ENCODE assay signal across 1 cellular context in the genomic region with DNA sequence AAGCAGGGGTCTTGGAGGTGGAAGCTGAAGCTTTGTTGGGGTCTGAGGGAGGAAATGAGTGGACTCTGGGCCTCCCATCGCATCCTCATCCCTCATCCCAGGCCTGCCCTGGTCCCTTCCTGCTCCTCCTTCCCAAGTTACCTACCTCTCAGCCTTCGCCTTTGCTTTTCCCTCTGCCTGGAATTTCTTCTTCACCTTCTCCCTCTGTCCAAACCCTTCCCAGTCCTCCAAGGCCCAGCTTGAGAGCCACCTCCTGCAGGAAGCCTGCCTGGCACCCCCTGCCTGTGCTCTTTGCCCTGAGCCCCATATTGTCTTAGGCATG.
A peak's percentile ranks its signal among the peaks of the same experiment; 100 is the strongest.
TF ChIP-seq lines count a peak whose summit lies in the region.

No MANE protein-coding gene starts in this region.

TF ChIP-seq in HepG2, 621 proteins besides CTCF, POLR2A, EP300 and RAD21 (continued from another document):
- TF ChIP-seq, protein P1, sequence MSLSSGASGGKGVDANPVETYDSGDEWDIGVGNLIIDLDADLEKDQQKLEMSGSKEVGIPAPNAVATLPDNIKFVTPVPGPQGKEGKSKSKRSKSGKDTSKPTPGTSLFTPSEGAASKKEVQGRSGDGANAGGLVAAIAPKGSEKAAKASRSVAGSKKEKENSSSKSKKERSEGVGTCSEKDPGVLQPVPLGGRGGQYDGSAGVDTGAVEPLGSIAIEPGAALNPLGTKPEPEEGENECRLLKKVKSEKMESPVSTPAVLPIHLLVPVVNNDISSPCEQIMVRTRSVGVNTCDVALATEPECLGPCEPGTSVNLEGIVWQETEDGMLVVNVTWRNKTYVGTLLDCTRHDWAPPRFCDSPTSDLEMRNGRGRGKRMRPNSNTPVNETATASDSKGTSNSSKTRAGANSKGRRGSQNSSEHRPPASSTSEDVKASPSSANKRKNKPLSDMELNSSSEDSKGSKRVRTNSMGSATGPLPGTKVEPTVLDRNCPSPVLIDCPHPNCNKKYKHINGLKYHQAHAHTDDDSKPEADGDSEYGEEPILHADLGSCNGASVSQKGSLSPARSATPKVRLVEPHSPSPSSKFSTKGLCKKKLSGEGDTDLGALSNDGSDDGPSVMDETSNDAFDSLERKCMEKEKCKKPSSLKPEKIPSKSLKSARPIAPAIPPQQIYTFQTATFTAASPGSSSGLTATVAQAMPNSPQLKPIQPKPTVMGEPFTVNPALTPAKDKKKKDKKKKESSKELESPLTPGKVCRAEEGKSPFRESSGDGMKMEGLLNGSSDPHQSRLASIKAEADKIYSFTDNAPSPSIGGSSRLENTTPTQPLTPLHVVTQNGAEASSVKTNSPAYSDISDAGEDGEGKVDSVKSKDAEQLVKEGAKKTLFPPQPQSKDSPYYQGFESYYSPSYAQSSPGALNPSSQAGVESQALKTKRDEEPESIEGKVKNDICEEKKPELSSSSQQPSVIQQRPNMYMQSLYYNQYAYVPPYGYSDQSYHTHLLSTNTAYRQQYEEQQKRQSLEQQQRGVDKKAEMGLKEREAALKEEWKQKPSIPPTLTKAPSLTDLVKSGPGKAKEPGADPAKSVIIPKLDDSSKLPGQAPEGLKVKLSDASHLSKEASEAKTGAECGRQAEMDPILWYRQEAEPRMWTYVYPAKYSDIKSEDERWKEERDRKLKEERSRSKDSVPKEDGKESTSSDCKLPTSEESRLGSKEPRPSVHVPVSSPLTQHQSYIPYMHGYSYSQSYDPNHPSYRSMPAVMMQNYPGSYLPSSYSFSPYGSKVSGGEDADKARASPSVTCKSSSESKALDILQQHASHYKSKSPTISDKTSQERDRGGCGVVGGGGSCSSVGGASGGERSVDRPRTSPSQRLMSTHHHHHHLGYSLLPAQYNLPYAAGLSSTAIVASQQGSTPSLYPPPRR (CRISPR knock-in tag; IDR thresholded peaks at IDR 0.05; ENCODE audit: borderline replicate concordance), result no peak
- TF ChIP-seq ZNF326 (CRISPR knock-in tag; IDR thresholded peaks at IDR 0.05; ENCODE audit: borderline replicate concordance) (no peak), ZNF451 (CRISPR knock-in tag; IDR thresholded peaks at IDR 0.05) (no peak), MIXL1 (CRISPR knock-in tag; IDR thresholded peaks at IDR 0.05) (no peak), ZC3H13 (CRISPR knock-in tag; IDR thresholded peaks at IDR 0.05) (0 out of 2 replicates have a peak, but pooled peaks have one; percentile 12), TBP (CRISPR knock-in tag; IDR thresholded peaks at IDR 0.05) (no peak), ZNF788 (CRISPR knock-in tag; IDR thresholded peaks at IDR 0.05; ENCODE audit: borderline replicate concordance) (no peak), ZSCAN21 (CRISPR knock-in tag; IDR thresholded peaks at IDR 0.05; ENCODE audit: borderline replicate concordance) (no peak), ZNF598 (CRISPR knock-in tag; IDR thresholded peaks at IDR 0.05; ENCODE audit: borderline replicate concordance) (no peak), ZNF558 (CRISPR knock-in tag; IDR thresholded peaks at IDR 0.05; ENCODE audit: borderline replicate concordance) (no peak), ZNF20 (CRISPR knock-in tag; IDR thresholded peaks at IDR 0.05) (no peak), XRCC5 (optimal IDR thresholded peaks at IDR 0.05; ENCODE audit: low read length) (no peak), SMAD1 (CRISPR knock-in tag; IDR thresholded peaks at IDR 0.05; ENCODE audit: borderline replicate concordance, low read depth) (no peak), ZC3H4 (CRISPR knock-in tag; IDR thresholded peaks at IDR 0.05; ENCODE audit: borderline replicate concordance) (no peak), ZNF430 (CRISPR knock-in tag; IDR thresholded peaks at IDR 0.05) (no peak), ZNF775 (CRISPR knock-in tag; IDR thresholded peaks at IDR 0.05; ENCODE audit: borderline replicate concordance) (no peak), ZNF263 (CRISPR knock-in tag; IDR thresholded peaks at IDR 0.05) (peak; percentile 45; the same call in 1 of the 2 replicates), ZNF552 (CRISPR knock-in tag; IDR thresholded peaks at IDR 0.05; ENCODE audit: borderline replicate concordance) (no peak), NFIB (CRISPR knock-in tag; IDR thresholded peaks at IDR 0.05; ENCODE audit: borderline replicate concordance) (no peak), GFI1 (CRISPR knock-in tag; IDR thresholded peaks at IDR 0.05; ENCODE audit: borderline replicate concordance) (no peak), ZBTB38 (CRISPR knock-in tag; IDR thresholded peaks at IDR 0.05) (0 out of 2 replicates have a peak, but pooled peaks have one; percentile 15), KDM1A (CRISPR knock-in tag; IDR thresholded peaks at IDR 0.05) (no peak), NCOR1 (IDR thresholded peaks at IDR 0.05; ENCODE audit: borderline replicate concordance, low read length) (no peak), ZSCAN29 (CRISPR knock-in tag; conservative IDR thresholded peaks at IDR 0.05) (no peak), PHF5A (CRISPR knock-in tag; IDR thresholded peaks at IDR 0.05; ENCODE audit: low read depth, unreplicated experiment) (no peak), KMT2B (CRISPR knock-in tag; IDR thresholded peaks at IDR 0.05) (no peak), SP1 (IDR thresholded peaks at IDR 0.05) (no peak), SP1 (CRISPR knock-in tag; IDR thresholded peaks at IDR 0.05) (no peak), AHR (CRISPR knock-in tag; IDR thresholded peaks at IDR 0.05) (no peak), DPF2 (CRISPR knock-in tag; IDR thresholded peaks at IDR 0.05; ENCODE audit: borderline replicate concordance, low read depth) (0 out of 2 replicates have a peak, but pooled peaks have one; percentile 16)
- TF ChIP-seq, protein P2, sequence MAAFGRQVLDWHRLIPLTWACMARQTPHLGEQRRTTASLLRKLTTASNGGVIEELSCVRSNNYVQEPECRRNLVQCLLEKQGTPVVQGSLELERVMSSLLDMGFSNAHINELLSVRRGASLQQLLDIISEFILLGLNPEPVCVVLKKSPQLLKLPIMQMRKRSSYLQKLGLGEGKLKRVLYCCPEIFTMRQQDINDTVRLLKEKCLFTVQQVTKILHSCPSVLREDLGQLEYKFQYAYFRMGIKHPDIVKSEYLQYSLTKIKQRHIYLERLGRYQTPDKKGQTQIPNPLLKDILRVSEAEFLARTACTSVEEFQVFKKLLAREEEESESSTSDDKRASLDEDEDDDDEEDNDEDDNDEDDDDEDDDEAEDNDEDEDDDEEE (CRISPR knock-in tag; IDR thresholded peaks at IDR 0.05), result no peak
- TF ChIP-seq, protein P3, sequence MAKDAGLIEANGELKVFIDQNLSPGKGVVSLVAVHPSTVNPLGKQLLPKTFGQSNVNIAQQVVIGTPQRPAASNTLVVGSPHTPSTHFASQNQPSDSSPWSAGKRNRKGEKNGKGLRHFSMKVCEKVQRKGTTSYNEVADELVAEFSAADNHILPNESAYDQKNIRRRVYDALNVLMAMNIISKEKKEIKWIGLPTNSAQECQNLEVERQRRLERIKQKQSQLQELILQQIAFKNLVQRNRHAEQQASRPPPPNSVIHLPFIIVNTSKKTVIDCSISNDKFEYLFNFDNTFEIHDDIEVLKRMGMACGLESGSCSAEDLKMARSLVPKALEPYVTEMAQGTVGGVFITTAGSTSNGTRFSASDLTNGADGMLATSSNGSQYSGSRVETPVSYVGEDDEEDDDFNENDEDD (CRISPR knock-in tag; IDR thresholded peaks at IDR 0.05; ENCODE audit: borderline replicate concordance), result no peak
- TF ChIP-seq, protein P4, sequence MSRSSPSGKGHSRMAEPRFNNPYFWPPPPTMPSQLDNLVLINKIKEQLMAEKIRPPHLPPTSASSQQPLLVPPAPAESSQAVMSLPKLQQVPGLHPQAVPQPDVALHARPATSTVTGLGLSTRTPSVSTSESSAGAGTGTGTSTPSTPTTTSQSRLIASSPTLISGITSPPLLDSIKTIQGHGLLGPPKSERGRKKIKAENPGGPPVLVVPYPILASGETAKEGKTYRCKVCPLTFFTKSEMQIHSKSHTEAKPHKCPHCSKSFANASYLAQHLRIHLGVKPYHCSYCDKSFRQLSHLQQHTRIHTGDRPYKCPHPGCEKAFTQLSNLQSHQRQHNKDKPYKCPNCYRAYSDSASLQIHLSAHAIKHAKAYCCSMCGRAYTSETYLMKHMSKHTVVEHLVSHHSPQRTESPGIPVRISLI (CRISPR knock-in tag; IDR thresholded peaks at IDR 0.05; ENCODE audit: borderline replicate concordance), result no peak
- TF ChIP-seq, protein P5, sequence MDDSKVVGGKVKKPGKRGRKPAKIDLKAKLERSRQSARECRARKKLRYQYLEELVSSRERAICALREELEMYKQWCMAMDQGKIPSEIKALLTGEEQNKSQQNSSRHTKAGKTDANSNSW (CRISPR knock-in tag; IDR thresholded peaks at IDR 0.05; ENCODE audit: borderline replicate concordance), result no peak
- TF ChIP-seq, protein P6, sequence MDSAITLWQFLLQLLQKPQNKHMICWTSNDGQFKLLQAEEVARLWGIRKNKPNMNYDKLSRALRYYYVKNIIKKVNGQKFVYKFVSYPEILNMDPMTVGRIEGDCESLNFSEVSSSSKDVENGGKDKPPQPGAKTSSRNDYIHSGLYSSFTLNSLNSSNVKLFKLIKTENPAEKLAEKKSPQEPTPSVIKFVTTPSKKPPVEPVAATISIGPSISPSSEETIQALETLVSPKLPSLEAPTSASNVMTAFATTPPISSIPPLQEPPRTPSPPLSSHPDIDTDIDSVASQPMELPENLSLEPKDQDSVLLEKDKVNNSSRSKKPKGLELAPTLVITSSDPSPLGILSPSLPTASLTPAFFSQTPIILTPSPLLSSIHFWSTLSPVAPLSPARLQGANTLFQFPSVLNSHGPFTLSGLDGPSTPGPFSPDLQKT (CRISPR knock-in tag; IDR thresholded peaks at IDR 0.05; ENCODE audit: borderline replicate concordance), result no peak
- TF ChIP-seq, protein P7, sequence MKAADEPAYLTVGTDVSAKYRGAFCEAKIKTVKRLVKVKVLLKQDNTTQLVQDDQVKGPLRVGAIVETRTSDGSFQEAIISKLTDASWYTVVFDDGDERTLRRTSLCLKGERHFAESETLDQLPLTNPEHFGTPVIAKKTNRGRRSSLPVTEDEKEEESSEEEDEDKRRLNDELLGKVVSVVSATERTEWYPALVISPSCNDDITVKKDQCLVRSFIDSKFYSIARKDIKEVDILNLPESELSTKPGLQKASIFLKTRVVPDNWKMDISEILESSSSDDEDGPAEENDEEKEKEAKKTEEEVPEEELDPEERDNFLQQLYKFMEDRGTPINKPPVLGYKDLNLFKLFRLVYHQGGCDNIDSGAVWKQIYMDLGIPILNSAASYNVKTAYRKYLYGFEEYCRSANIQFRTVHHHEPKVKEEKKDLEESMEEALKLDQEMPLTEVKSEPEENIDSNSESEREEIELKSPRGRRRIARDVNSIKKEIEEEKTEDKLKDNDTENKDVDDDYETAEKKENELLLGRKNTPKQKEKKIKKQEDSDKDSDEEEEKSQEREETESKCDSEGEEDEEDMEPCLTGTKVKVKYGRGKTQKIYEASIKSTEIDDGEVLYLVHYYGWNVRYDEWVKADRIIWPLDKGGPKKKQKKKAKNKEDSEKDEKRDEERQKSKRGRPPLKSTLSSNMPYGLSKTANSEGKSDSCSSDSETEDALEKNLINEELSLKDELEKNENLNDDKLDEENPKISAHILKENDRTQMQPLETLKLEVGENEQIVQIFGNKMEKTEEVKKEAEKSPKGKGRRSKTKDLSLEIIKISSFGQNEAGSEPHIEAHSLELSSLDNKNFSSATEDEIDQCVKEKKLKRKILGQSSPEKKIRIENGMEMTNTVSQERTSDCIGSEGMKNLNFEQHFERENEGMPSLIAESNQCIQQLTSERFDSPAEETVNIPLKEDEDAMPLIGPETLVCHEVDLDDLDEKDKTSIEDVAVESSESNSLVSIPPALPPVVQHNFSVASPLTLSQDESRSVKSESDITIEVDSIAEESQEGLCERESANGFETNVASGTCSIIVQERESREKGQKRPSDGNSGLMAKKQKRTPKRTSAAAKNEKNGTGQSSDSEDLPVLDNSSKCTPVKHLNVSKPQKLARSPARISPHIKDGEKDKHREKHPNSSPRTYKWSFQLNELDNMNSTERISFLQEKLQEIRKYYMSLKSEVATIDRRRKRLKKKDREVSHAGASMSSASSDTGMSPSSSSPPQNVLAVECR (CRISPR knock-in tag; IDR thresholded peaks at IDR 0.05; ENCODE audit: borderline replicate concordance), result no peak
- TF ChIP-seq, protein P8, sequence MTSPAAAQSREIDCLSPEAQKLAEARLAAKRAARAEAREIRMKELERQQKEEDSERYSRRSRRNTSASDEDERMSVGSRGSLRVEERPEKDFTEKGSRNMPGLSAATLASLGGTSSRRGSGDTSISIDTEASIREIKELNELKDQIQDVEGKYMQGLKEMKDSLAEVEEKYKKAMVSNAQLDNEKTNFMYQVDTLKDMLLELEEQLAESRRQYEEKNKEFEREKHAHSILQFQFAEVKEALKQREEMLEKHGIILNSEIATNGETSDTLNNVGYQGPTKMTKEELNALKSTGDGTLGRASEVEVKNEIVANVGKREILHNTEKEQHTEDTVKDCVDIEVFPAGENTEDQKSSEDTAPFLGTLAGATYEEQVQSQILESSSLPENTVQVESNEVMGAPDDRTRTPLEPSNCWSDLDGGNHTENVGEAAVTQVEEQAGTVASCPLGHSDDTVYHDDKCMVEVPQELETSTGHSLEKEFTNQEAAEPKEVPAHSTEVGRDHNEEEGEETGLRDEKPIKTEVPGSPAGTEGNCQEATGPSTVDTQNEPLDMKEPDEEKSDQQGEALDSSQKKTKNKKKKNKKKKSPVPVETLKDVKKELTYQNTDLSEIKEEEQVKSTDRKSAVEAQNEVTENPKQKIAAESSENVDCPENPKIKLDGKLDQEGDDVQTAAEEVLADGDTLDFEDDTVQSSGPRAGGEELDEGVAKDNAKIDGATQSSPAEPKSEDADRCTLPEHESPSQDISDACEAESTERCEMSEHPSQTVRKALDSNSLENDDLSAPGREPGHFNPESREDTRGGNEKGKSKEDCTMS (CRISPR knock-in tag; conservative IDR thresholded peaks at IDR 0.05), result no peak
